In genomic region chr9:126861707-126862460, GRCh38 we compare ENCODE assay signal across 8 cellular contexts. TPM values are rescaled to one million over a fixed set of nuclear protein-coding genes. Genes with fewer than 3 reads are reported as not detected.
DNase-seq lines count a peak whose midpoint lies in the region; ATAC-seq lines count a peak whose summit lies in the region.

No MANE protein-coding gene starts in this region.

- H3K27me3 Mint-ChIP-seq in activated naive CD8-positive, alpha-beta T cell: no peaks in the 10 kb centered on the region
- peaks cover 4 to 10% (median 4%) of the 10 kb centered on the region in 3 donors for H3K27me3 Mint-ChIP-seq in immature natural killer cell (ENCODE audit: low read depth in 3 of 3)

- no peaks in the 10 kb centered on the region for H3K27me3 ChIP-seq in thymus (ENCODE audit: control insufficient read depth, insufficient read depth)

- 30% methylated on average over 11 of the region's 11 CpGs for WGBS in thymus

- H3K4me1 ChIP-seq in thymus (ENCODE audit: control insufficient read depth, insufficient read depth, low read length): peaks cover 22% of the 10 kb centered on the region

- H3K4me1 Mint-ChIP-seq in activated naive CD8-positive, alpha-beta T cell (ENCODE audit: low read depth): peaks cover 31% of the 10 kb centered on the region
- peaks cover 29 to 59% of the 10 kb centered on the region in 2 donors for H3K4me1 Mint-ChIP-seq in immature natural killer cell

- intact Hi-C loops in Right ventricle myocardium superior (cut with DNase I) (no loop called here), left ventricle myocardium superior (cut with micrococcal nuclease) (no loop called here)

- no peak overlapping the region for H3K27ac ChIP-seq in thymus (ENCODE audit: low read depth)

- peak overlapping the region; percentile 98 for H3K4me3 ChIP-seq in thymus (ENCODE audit: low read length)

- H3K4me3 Mint-ChIP-seq in activated naive CD8-positive, alpha-beta T cell: peak overlapping the region; percentile 89
- peak overlapping the region; percentile 87 to 96 (median 92) for H3K4me3 Mint-ChIP-seq in immature natural killer cell

- no peak for DNase-seq in Right ventricle myocardium superior
- no peak for DNase-seq in left ventricle myocardium superior
- DNase-seq in immature natural killer cell: no peak
- no peak for DNase-seq in activated effector memory CD4-positive, alpha-beta T cell treated with Interleukin-2 at 50 U/mL for 16 hours
- no peak for DNase-seq in stimulated activated CD8-positive, alpha-beta memory T cell treated with anti-CD3 and anti-CD28 coated beads, Interleukin-4, amount 100 ng/mL, for 48 hours

- H3K36me3 Mint-ChIP-seq in activated naive CD8-positive, alpha-beta T cell: peaks cover 11% of the 10 kb centered on the region
- peaks cover 0 to 13% (median 5%) of the 10 kb centered on the region in 3 donors for H3K36me3 Mint-ChIP-seq in immature natural killer cell

- peaks cover 1% of the 10 kb centered on the region for H3K9me3 ChIP-seq in thymus (ENCODE audit: control insufficient read depth)

- ATAC-seq in Right ventricle myocardium superior (ENCODE audit: poor library complexity): peak; percentile 3
- no peak for ATAC-seq in left ventricle myocardium superior
- no peak for ATAC-seq in HG03108 (IDR thresholded peaks at IDR 0.05; ENCODE audit: unreplicated experiment)

- H3K27ac Mint-ChIP-seq in activated naive CD8-positive, alpha-beta T cell: peak overlapping the region; percentile 79
- H3K27ac Mint-ChIP-seq in immature natural killer cell: peak overlapping the region; percentile 69 to 94 (median 86)

- no peaks in the 10 kb centered on the region for H3K9me3 Mint-ChIP-seq in activated naive CD8-positive, alpha-beta T cell (ENCODE audit: low read depth)
- H3K9me3 Mint-ChIP-seq in immature natural killer cell: no peaks in the 10 kb centered on the region

- H3K36me3 ChIP-seq in thymus (ENCODE audit: control insufficient read depth, insufficient read depth): peaks cover 3% of the 10 kb centered on the region

RNA-seq across cellular contexts. Expression of gene ZBTB34, which starts 1.4 kb away (rescaled TPM):
- 5.5 TPM for total RNA-seq in Right ventricle myocardium superior
- 5.3 TPM for total RNA-seq in left ventricle myocardium superior
- 1 to 10 TPM in 1 of 3 donors, under 1 TPM in 1, not detected in 1; 0.96 to 1.2 TPM for polyA plus RNA-seq in immature natural killer cell
- 4.0 TPM for polyA plus RNA-seq in thymus

RNA-seq across cellular contexts. Expression of gene RALGPS1, which starts 52.7 kb away (rescaled TPM):
- total RNA-seq in Right ventricle myocardium superior (17.7 TPM), left ventricle myocardium superior (21.1 TPM)
- polyA plus RNA-seq in immature natural killer cell (1 to 10 TPM; 2.6 to 3.4 (median 2.9) TPM), thymus (3.6 TPM)

RNA-seq across cellular contexts. Expression of gene ZBTB43, which starts 57.0 kb away (rescaled TPM):
- 36.8 TPM for total RNA-seq in Right ventricle myocardium superior
- total RNA-seq in left ventricle myocardium superior: 36.6 TPM
- 10 to 100 TPM in 2 of 3 donors, 1 to 10 TPM in 1; 7.0 to 14.6 (median 10.3) TPM for polyA plus RNA-seq in immature natural killer cell
- 4.5 TPM for polyA plus RNA-seq in thymus
